1 cellular context compared by ENCODE assay signal in the genomic region with DNA sequence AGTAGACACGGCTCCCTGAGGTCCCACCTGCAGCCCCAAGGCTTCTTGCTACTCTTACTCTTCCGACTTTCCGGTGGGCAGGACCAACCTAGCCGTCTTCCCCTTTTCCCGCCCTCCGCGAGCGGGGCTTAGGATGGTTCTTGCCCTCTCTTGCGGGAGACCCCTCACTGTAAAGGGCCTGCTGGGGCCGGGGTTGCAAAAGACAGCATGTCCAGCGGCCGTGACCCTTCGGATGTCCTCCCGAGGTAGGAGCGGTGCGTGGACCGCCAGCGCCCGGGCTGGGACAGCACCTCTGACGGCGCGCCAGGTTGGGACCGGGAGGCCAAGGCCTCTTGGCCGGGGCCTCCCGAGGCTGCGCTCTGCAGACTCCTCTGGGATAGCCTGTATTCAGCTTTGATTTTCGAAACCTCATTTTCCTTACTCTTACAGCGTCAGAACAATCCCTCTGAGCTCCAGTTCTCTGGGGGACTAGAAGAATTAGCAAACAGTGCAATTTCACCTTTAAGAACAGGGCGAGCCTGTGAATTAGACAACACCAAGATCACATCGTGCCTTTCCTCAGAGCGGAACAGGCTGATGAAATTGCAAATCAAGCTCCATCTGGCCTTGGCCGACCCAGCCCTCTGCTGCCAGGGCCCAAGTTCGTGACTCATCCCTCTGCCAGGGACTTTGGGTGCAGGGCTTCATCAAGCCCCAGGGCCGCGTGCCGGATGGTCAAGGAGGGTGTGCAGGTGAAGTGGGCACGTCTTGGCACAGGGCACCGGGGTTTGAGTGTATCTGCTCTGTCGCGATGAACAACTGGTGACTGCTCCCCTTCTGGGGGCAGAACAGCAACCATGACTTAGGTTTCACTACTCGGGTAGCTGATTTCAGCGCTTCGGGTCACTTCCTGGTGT.
TF ChIP-seq lines count a peak whose summit lies in the region.

No MANE protein-coding gene starts in this region.

TF ChIP-seq in A549, 52 proteins besides CTCF, POLR2A, EP300 and RAD21 (continued from another document):
- TF ChIP-seq, protein P1, sequence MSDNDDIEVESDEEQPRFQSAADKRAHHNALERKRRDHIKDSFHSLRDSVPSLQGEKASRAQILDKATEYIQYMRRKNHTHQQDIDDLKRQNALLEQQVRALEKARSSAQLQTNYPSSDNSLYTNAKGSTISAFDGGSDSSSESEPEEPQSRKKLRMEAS (IDR thresholded peaks at IDR 0.05) = peak; percentile 59; the same call in 1 of the 2 replicates
